Comparison of ENCODE assay signal across 20 cellular contexts in the genomic region with DNA sequence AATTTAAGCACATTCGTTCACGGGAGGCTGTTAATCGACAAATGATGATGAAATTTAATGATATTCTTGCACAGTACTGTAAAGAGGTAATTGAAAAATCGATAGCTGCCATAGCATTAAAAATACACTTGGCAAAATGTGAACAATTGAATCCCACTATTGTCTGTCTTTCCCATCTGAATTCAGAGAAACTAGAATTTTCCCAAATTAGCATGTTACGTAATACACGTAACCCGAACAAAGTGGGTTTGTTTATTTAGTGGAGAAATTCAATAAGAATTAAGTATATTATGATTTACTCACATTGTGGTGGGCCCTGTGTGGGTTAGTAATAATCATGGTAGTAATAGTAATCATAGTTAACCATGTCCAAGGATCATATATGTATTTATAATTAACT. TPM values are rescaled to one million over a fixed set of nuclear protein-coding genes. Genes with fewer than 3 reads are reported as not detected.
DNase-seq lines count a peak whose midpoint lies in the region; ATAC-seq, FAIRE-seq and TF ChIP-seq lines count a peak whose summit lies in the region.
"Had no signal": no experiment of that assay in that cellular context is flagged by ENCODE, and none has a peak within 500 bp of the region (broad histone marks: within the 10 kb centered on the region; RNA-seq: fewer than 3 reads in every experiment).

No MANE protein-coding gene starts in this region.

- no peaks in the 10 kb centered on the region for H3K9me3 ChIP-seq in HepG2 (ENCODE audit: low read length)
- no peaks in the 10 kb centered on the region for H3K9me3 ChIP-seq in right lobe of liver
- H3K9me3 ChIP-seq in mammary epithelial cell (replicated peaks; ENCODE audit: insufficient read depth, low read length): no peaks in the 10 kb centered on the region

- no peak overlapping the region for H2AFZ ChIP-seq in HepG2 (ENCODE audit: low read length)
- H2AFZ ChIP-seq in mammary epithelial cell (ENCODE audit: low read depth, low read length): no peak overlapping the region
- H2AFZ ChIP-seq: GM23338 had no signal

- ATAC-seq in HepG2 (no peak), right lobe of liver (no peak)
- ATAC-seq: GM23338 had no signal

- no peaks in the 10 kb centered on the region for H3K79me2 ChIP-seq in HepG2 (ENCODE audit: insufficient read depth, low read length)
- no peaks in the 10 kb centered on the region for H3K79me2 ChIP-seq in mammary epithelial cell (ENCODE audit: insufficient read depth, low read length)

- intact Hi-C loops in HepG2 (cut with micrococcal nuclease; ENCODE audit: unreplicated experiment) (no loop called here), right lobe of liver (cut with DNase I) (no loop called here), mammary epithelial cell (cut with micrococcal nuclease) (no loop called here)

- BruUV-seq in HepG2 (replicated peaks; lab: Mats Ljungman, UMichigan) (no TSS peak), mammary epithelial cell (replicated peaks; lab: Mats Ljungman, UMichigan) (no TSS peak)

- H3K4me1 ChIP-seq in HepG2 (ENCODE audit: insufficient read depth, low read length) (no peaks in the 10 kb centered on the region), right lobe of liver (no peaks in the 10 kb centered on the region), mammary epithelial cell (ENCODE audit: insufficient read depth, low read length) (no peaks in the 10 kb centered on the region)

- H3K9ac ChIP-seq in HepG2 (ENCODE audit: insufficient read depth, low read depth, low read length) (no peak overlapping the region), mammary epithelial cell (ENCODE audit: insufficient read depth, low read length) (no peak overlapping the region)

- TF ChIP-seq CTCF in HepG2 (CRISPR knock-in tag; IDR thresholded peaks at IDR 0.05): no peak
- no peak for TF ChIP-seq CTCF in right lobe of liver (IDR thresholded peaks at IDR 0.05)
- TF ChIP-seq CTCF in mammary epithelial cell (conservative IDR thresholded peaks at IDR 0.05 in 1 of 2, IDR thresholded peaks at IDR 0.05 in 1 of 2; ENCODE audit: extremely low read depth in 1 of 2, insufficient read depth in 1 of 2, low read depth in 1 of 2, low read length in 2 of 2): no peak

- WGBS in HepG2 (ENCODE audit: low lambda C conversion rate): 67% methylated on average over 7 of the region's 7 CpGs
- 68% methylated on average over 7 of the region's 7 CpGs for WGBS in right lobe of liver (ENCODE audit: insufficient coverage, low coverage, low lambda C conversion rate, missing lambda C conversion rate)
- 73% methylated on average over 7 of the region's 7 CpGs for WGBS in mammary epithelial cell (ENCODE audit: low coverage, missing lambda C conversion rate)

- TF ChIP-seq POLR2A in HepG2 (IDR thresholded peaks at IDR 0.05; ENCODE audit: insufficient read depth in 1 of 2, low read depth in 2 of 2, low read length in 2 of 2): no peak
- no peak for TF ChIP-seq POLR2A in right lobe of liver (IDR thresholded peaks at IDR 0.05)

- no peak overlapping the region for H3K4me3 ChIP-seq in HepG2 (replicated peaks in 1 of 3; ENCODE audit: insufficient read depth in 1 of 3, low read depth in 2 of 3, low read length in 3 of 3)
- no peak overlapping the region for H3K4me3 ChIP-seq in right lobe of liver
- H3K4me3 ChIP-seq in mammary epithelial cell (replicated peaks in 1 of 3; ENCODE audit: insufficient read depth in 1 of 3, low read depth in 2 of 3, low read length in 3 of 3): no peak overlapping the region
- H3K4me3 ChIP-seq: GM23338 had no signal

- TF ChIP-seq EP300 in HepG2 (IDR thresholded peaks at IDR 0.05; ENCODE audit: low read depth in 2 of 2, low read length in 2 of 2) (no peak), HepG2 (CRISPR knock-in tag; IDR thresholded peaks at IDR 0.05; ENCODE audit: borderline replicate concordance) (no peak)

- CTCF ChIA-PET in HepG2 (lab: Yijun Ruan, JAX; ENCODE audit: low intra/inter-chr PET ratio, low total read pairs): no interaction called here
- CTCF ChIA-PET in mammary epithelial cell (lab: Charles Lee; ENCODE audit: low non-redundant PET): no interaction called here

- H3K27me3 ChIP-seq in HepG2 (ENCODE audit: control insufficient read depth in 1 of 2, insufficient read depth in 2 of 2, low read length in 2 of 2): no peaks in the 10 kb centered on the region
- H3K27me3 ChIP-seq in right lobe of liver: no peaks in the 10 kb centered on the region
- H3K27me3 ChIP-seq in mammary epithelial cell (ENCODE audit: insufficient read depth, low read length): no peaks in the 10 kb centered on the region

- no peak for DNase-seq in HepG2 (ENCODE audit: low spot score)
- DNase-seq in right lobe of liver: no peak
- DNase-seq in NCI-H146 (lab: John Stamatoyannopoulos, UW): peak; percentile 31
- DNase-seq in NCI-H2227 treated with DMSO at 0.1 percent for 48 hours (lab: John Stamatoyannopoulos, UW): peak; percentile 22
- DNase-seq in activated CD4-positive, alpha-beta T cell treated with anti-CD3 and anti-CD28 coated beads for 4 hours: no peak
- no peak for DNase-seq in mammary epithelial cell
- DNase-seq in NCI-H128 (lab: John Stamatoyannopoulos, UW; ENCODE audit: unreplicated experiment): no peak
- DNase-seq: 8988T; C1 segment of cervical spinal cord; Calu3; CD4-positive, alpha-beta memory T cell; COR-L47; DMS53; DMS79 treated with DMSO at 0.1 percent for 48 hours; GF-D8; HCEC 1CT had no signal

- H3K27ac ChIP-seq in HepG2 (ENCODE audit: extremely low read length, insufficient read depth, low read length): no peak overlapping the region
- H3K27ac ChIP-seq in right lobe of liver: no peak overlapping the region
- H3K27ac ChIP-seq in mammary epithelial cell (ENCODE audit: insufficient read depth, low read depth, low read length): no peak overlapping the region

- H4K20me1 ChIP-seq in HepG2 (ENCODE audit: insufficient read depth, low read length) (no peaks in the 10 kb centered on the region), mammary epithelial cell (ENCODE audit: insufficient read depth, low read length) (no peaks in the 10 kb centered on the region)

- POLR2A ChIA-PET in HepG2 (lab: Yijun Ruan, JAX): no interaction called here

- in situ Hi-C loops in HepG2 (cut with HindIII; ENCODE audit: extremely low pct_ligation_motif_present, low pct_unique_long_range_greater_than_20kb) (no loop called here), mammary epithelial cell (cut with MboI; ENCODE audit: low sequenced_read_pairs in 2 of 2) (no loop called here)

- no peak for TF ChIP-seq RAD21 in HepG2 (CRISPR knock-in tag; IDR thresholded peaks at IDR 0.05)

- no peak for FAIRE-seq in HepG2 (lab: Jason Lieb, UNC)
- FAIRE-seq: GM12891, GM18507, H54 had no signal

- dilution Hi-C loops in mammary epithelial cell (cut with HindIII; ENCODE audit: low sequenced_read_pairs): no loop called here

- no peak overlapping the region for H3K4me2 ChIP-seq in HepG2 (ENCODE audit: low read depth, low read length)
- H3K4me2 ChIP-seq in mammary epithelial cell (ENCODE audit: insufficient read depth, low read depth, low read length): no peak overlapping the region
- H3K4me2 ChIP-seq: GM23338 had no signal

- H3K36me3 ChIP-seq in HepG2 (replicated peaks in 1 of 2; ENCODE audit: control insufficient read depth in 1 of 2, insufficient read depth in 2 of 2, low read length in 2 of 2): no peaks in the 10 kb centered on the region
- H3K36me3 ChIP-seq in right lobe of liver: no peaks in the 10 kb centered on the region
- H3K36me3 ChIP-seq in mammary epithelial cell (ENCODE audit: insufficient read depth, low read length): no peaks in the 10 kb centered on the region

TF ChIP-seq in HepG2, 621 proteins besides CTCF, POLR2A, EP300 and RAD21:
- no peak for TF ChIP-seq ZNF446 (CRISPR knock-in tag; IDR thresholded peaks at IDR 0.05)
- TF ChIP-seq CEBPB (IDR thresholded peaks at IDR 0.05; ENCODE audit: borderline replicate concordance, low read depth, low read length): peak; percentile 36; the same call in 1 of the 2 replicates
TF ChIP-seq in HepG2: peak in this region for 1.

RNA-seq across cellular contexts. Expression of a gene that starts 31.9 kb away (rescaled TPM):
- total RNA-seq in HepG2 (2016; rRNA removed; fragmentation: Illumina TruSeq; extraction: Trizol): 0.02 and 0.06 TPM in 2 replicates
- total RNA-seq in HepG2 (2016; cell fraction: cytosol; rRNA removed; fragmentation: Illumina TruSeq; extraction: Trizol; ENCODE audit: low read depth): under 0.01 and 0.09 TPM in 2 replicates
- total RNA-seq in HepG2 (2016; cell fraction: insoluble cytoplasmic fraction; rRNA removed; fragmentation: Illumina TruSeq; extraction: Trizol): 0.04 and 0.10 TPM in 2 replicates
- total RNA-seq in HepG2 (2016; cell fraction: membrane; rRNA removed; fragmentation: Illumina TruSeq; extraction: Trizol): 0.06 TPM in 1 of 2 replicates, not detected in the other
- total RNA-seq in HepG2 (2016; cell fraction: nucleus; rRNA removed; fragmentation: Illumina TruSeq; extraction: Trizol): 0.03 and 0.31 TPM in 2 replicates
- polyA plus RNA-seq in HepG2 (2011; rRNA removed): 0.01 and 0.08 TPM in 2 replicates
- polyA plus RNA-seq in HepG2 (2011; cell fraction: cytosol; rRNA removed): 0.01 and 0.04 TPM in 2 replicates
- polyA plus RNA-seq in HepG2 (2011; cell fraction: nucleus; rRNA removed): 0.10 and 0.12 TPM in 2 replicates
- polyA plus RNA-seq in HepG2 (2012): 0.08 and 0.23 TPM in 2 replicates
- not detected in 2 replicates for polyA plus RNA-seq in HepG2 (2016; cell fraction: cytosol; fragmentation: Illumina TruSeq; extraction: Trizol; ENCODE audit: low read depth)
- not detected in 2 replicates for polyA plus RNA-seq in HepG2 (2016; cell fraction: insoluble cytoplasmic fraction; fragmentation: Illumina TruSeq; extraction: Trizol; ENCODE audit: low read depth)
- not detected in 2 replicates for polyA plus RNA-seq in HepG2 (2016; cell fraction: membrane; fragmentation: Illumina TruSeq; extraction: Trizol; ENCODE audit: low read depth)
- polyA plus RNA-seq in HepG2 (2016; cell fraction: nucleus; fragmentation: Illumina TruSeq; extraction: Trizol; ENCODE audit: insufficient read depth, low read depth): not detected in 2 replicates
- under 0.01 and 0.02 TPM in 2 replicates for polyA minus RNA-seq in HepG2 (2011; rRNA and poly(A)+ RNA removed; ENCODE audit: low replicate concordance)
- polyA minus RNA-seq in HepG2 (2011; cell fraction: cytosol; rRNA and poly(A)+ RNA removed): not detected in 2 replicates
- polyA minus RNA-seq in HepG2 (2011; cell fraction: nucleus; rRNA and poly(A)+ RNA removed): under 0.01 and 0.25 TPM in 2 replicates
- total RNA-seq in right lobe of liver: under 1 TPM in 5 of 6 experiments, not detected in 1; under 0.01 to 0.40 (median 0.16) TPM
- under 1 TPM; 0.50 to 0.96 TPM for total RNA-seq in mammary epithelial cell
- 0.16 TPM for polyA plus RNA-seq in mammary epithelial cell
- 0.16 TPM for polyA minus RNA-seq in mammary epithelial cell

Comparison
In these comparisons a context has a peak if more than half of its experiments do, and no peak if none do; other contexts are left out.
1. DNase-seq: peak in NCI-H146 (single experiment) and NCI-H2227 treated with DMSO at 0.1 percent for 48 hours (single experiment); none in HepG2 (single experiment), right lobe of liver (0 of 3), activated CD4-positive, alpha-beta T cell treated with anti-CD3 and anti-CD28 coated beads for 4 hours (0 of 2), mammary epithelial cell (single experiment) and NCI-H128 (single experiment).